Comparison of ENCODE assay signal across 29 cellular contexts in the genomic region with DNA sequence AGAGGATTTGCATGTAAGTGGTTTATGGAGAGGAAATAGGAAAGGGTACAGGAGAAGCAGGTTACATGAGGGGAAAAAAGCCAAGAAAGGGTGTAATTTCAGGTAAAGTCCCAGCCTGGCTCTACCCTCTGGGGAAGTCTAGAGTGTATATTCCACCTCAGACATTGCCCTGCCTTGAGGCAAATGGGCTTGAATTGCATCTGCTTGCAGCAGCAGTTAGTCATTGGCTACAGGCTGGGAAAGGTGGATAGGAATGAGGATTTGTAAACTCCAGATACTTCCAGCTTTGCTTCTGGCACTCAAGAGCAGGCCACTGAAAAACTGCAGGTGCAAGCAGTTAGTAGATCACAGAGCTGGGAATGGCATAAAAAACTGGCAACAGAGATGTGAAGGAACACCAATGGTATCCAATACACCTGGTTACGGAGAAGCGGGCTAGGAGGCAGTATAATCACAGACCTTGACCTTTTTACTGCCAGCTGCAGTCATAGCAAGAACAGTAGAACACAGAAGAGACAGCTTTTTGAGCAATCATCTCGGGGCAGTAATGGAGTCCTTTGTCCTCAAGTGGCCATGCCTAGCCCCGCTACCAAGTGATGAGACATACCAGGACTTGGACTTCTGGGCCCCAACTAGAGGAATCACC.
A peak's percentile ranks its signal among the peaks of the same experiment; 100 is the strongest.
DNase-seq lines count a peak whose midpoint lies in the region; ATAC-seq, FAIRE-seq and TF ChIP-seq lines count a peak whose summit lies in the region.
"Had no signal": no experiment of that assay in that cellular context is flagged by ENCODE, and none has a peak within 500 bp of the region (broad histone marks: within the 10 kb centered on the region; RNA-seq: fewer than 3 reads in every experiment).

No MANE protein-coding gene starts in this region.

- WGBS in small intestine, 3 donors, result 21 to 67% (median 34%) methylated on average over 4 of the region's 4 CpGs

- H3K27ac ChIP-seq in small intestine (ENCODE audit: low read depth in 1 of 2, low read length in 1 of 2), result peak overlapping the region in 1 of 2 donors; percentile 41
- H3K27ac ChIP-seq: ascending aorta, dorsolateral prefrontal cortex, neutrophil, psoas muscle, upper lobe of left lung had no signal

- H3K4me3 Mint-ChIP-seq in activated T-cell treated with anti-CD3 and anti-CD28 coated beads, Interleukin-2, amount 50 U/mL, for 24 hours, result no peak overlapping the region
- H3K4me3 Mint-ChIP-seq: activated B cell treated with CpG ODN at 0.5 μM for 24 hours; activated naive CD8-positive, alpha-beta T cell treated with anti-CD3 and anti-CD28 coated beads for 36 hours; B cell; CD8-positive, alpha-beta memory T cell; GM23338 had no signal

- peak; percentile 3 for DNase-seq in NCI-H748 (lab: John Stamatoyannopoulos, UW; ENCODE audit: unreplicated experiment)
- no peak for DNase-seq in NCI-H748 treated with DMSO at 0.1 percent for 48 hours (lab: John Stamatoyannopoulos, UW)
- peak; percentile 79 for DNase-seq in bronchial epithelial cell (ENCODE audit: low read depth)
- DNase-seq in left kidney (ENCODE audit: low read depth, low spot score), result peak; percentile 24
- DNase-seq in small intestine, result peak; percentile 63
- DNase-seq in hepatic stellate cell (ENCODE audit: low spot score), result no peak
- no peak for DNase-seq in activated T-cell treated with anti-CD3 and anti-CD28 coated beads, Interleukin-2, amount 50 U/mL, for 24 hours
- DNase-seq: activated B cell treated with CpG ODN at 0.5 μM for 24 hours; activated CD4-positive, alpha-beta T cell treated with anti-CD3 and anti-CD28 coated beads, Interleukin-2, amount 50 U/mL, for 4 hours; activated CD8-positive, alpha-beta memory T cell treated with anti-CD3 and anti-CD28 coated beads, Interleukin-2, amount 50 U/mL, for 48 hours; activated naive CD8-positive, alpha-beta T cell treated with anti-CD3 and anti-CD28 coated beads for 36 hours; CD8-positive, alpha-beta memory T cell; DMS79; dorsolateral prefrontal cortex; hippocampal formation; KG1; NCI-H2171 treated with DMSO at 0.1 percent for 48 hours; NCI-H82; OCI-M1; psoas muscle; SIG-M5; stimulated activated CD4-positive, alpha-beta T cell treated with anti-CD3 and anti-CD28 coated beads, Interleukin-1b, Interleukin-23, amount 100 ng/mL, for 48 hours; upper lobe of left lung had no signal

- H3K27ac Mint-ChIP-seq in activated T-cell treated with anti-CD3 and anti-CD28 coated beads, Interleukin-2, amount 50 U/mL, for 24 hours, result no peak overlapping the region
- H3K27ac Mint-ChIP-seq: activated B cell treated with CpG ODN at 0.5 μM for 24 hours; activated naive CD8-positive, alpha-beta T cell treated with anti-CD3 and anti-CD28 coated beads for 36 hours; B cell; CD8-positive, alpha-beta memory T cell; GM23338 had no signal

- ATAC-seq in HG03439 (IDR thresholded peaks at IDR 0.05; ENCODE audit: unreplicated experiment), result no peak
- ATAC-seq: GM23338, psoas muscle had no signal

- no peaks in the 10 kb centered on the region for H3K4me1 Mint-ChIP-seq in activated T-cell treated with anti-CD3 and anti-CD28 coated beads, Interleukin-2, amount 50 U/mL, for 24 hours (ENCODE audit: low read depth)
- H3K4me1 Mint-ChIP-seq: activated naive CD8-positive, alpha-beta T cell treated with anti-CD3 and anti-CD28 coated beads for 36 hours; CD8-positive, alpha-beta memory T cell had no signal

- no peaks in the 10 kb centered on the region for H3K9me3 Mint-ChIP-seq in activated T-cell treated with anti-CD3 and anti-CD28 coated beads, Interleukin-2, amount 50 U/mL, for 24 hours
- H3K9me3 Mint-ChIP-seq: activated B cell treated with CpG ODN at 0.5 μM for 24 hours; activated naive CD8-positive, alpha-beta T cell treated with anti-CD3 and anti-CD28 coated beads for 36 hours; CD8-positive, alpha-beta memory T cell; GM23338 had no signal

- H3K27me3 ChIP-seq in bronchial epithelial cell (ENCODE audit: control insufficient read depth, insufficient read depth, low read length) (no peaks in the 10 kb centered on the region), small intestine (ENCODE audit: control insufficient read depth in 2 of 2, insufficient read depth in 2 of 2, low read length in 2 of 2) (no peaks in the 10 kb centered on the region)
- H3K27me3 ChIP-seq: ascending aorta, neutrophil, upper lobe of left lung had no signal

- H3K36me3 ChIP-seq in bronchial epithelial cell (ENCODE audit: control insufficient read depth, insufficient read depth, low read length), result no peaks in the 10 kb centered on the region
- no peaks in the 10 kb centered on the region for H3K36me3 ChIP-seq in small intestine (ENCODE audit: control insufficient read depth in 2 of 2, insufficient read depth in 2 of 2, low read length in 2 of 2)
- H3K36me3 ChIP-seq: ascending aorta, neutrophil, upper lobe of left lung had no signal

- H3K4me3 ChIP-seq in bronchial epithelial cell (ENCODE audit: low read depth, low read length) (no peak overlapping the region), small intestine (ENCODE audit: low read depth in 1 of 2, low read length in 2 of 2) (no peak overlapping the region)
- H3K4me3 ChIP-seq: ascending aorta, dorsolateral prefrontal cortex, GM23338, upper lobe of left lung had no signal

- no peaks in the 10 kb centered on the region for H3K27me3 Mint-ChIP-seq in activated T-cell treated with anti-CD3 and anti-CD28 coated beads, Interleukin-2, amount 50 U/mL, for 24 hours
- H3K27me3 Mint-ChIP-seq: activated B cell treated with CpG ODN at 0.5 μM for 24 hours; activated naive CD8-positive, alpha-beta T cell treated with anti-CD3 and anti-CD28 coated beads for 36 hours; B cell had no signal

- H3K36me3 Mint-ChIP-seq in activated T-cell treated with anti-CD3 and anti-CD28 coated beads, Interleukin-2, amount 50 U/mL, for 24 hours (ENCODE audit: low read depth), result no peaks in the 10 kb centered on the region
- H3K36me3 Mint-ChIP-seq: activated naive CD8-positive, alpha-beta T cell treated with anti-CD3 and anti-CD28 coated beads for 36 hours; CD8-positive, alpha-beta memory T cell had no signal

- no peak for TF ChIP-seq CTCF in bronchial epithelial cell (IDR thresholded peaks at IDR 0.05; ENCODE audit: insufficient read depth, low read length, severe bottlenecking)

- peak; percentile 93 for FAIRE-seq in bronchial epithelial cell (lab: Jason Lieb, UNC)
- no peak for FAIRE-seq in small intestine (lab: Jason Lieb, UNC)
- FAIRE-seq: endothelial cell of umbilical vein had no signal

- H3K9me3 ChIP-seq in small intestine (ENCODE audit: control insufficient read depth, low read depth), result no peaks in the 10 kb centered on the region
- H3K9me3 ChIP-seq: ascending aorta, neutrophil, psoas muscle, upper lobe of left lung had no signal

- H3K4me1 ChIP-seq in small intestine (ENCODE audit: control insufficient read depth in 2 of 2, insufficient read depth in 1 of 2, low read depth in 1 of 2, low read length in 1 of 2), result peaks cover 0 to 2% of the 10 kb centered on the region in 2 donors
- H3K4me1 ChIP-seq: ascending aorta, psoas muscle, upper lobe of left lung had no signal

Comparison
In these comparisons a context has a peak if more than half of its experiments do, and no peak if none do; other contexts are left out.
1. DNase-seq: peak in NCI-H748 (single experiment), bronchial epithelial cell (single experiment), left kidney (single experiment) and small intestine (single experiment); none in NCI-H748 treated with DMSO at 0.1 percent for 48 hours (single experiment), hepatic stellate cell (single experiment) and activated T-cell treated with anti-CD3 and anti-CD28 coated beads, Interleukin-2, amount 50 U/mL, for 24 hours (single experiment).